ENCODE assay signal across 20 cellular contexts in genomic region chr16:47826070-47826469, GRCh38.
DNase-seq lines count a peak whose midpoint lies in the region; TF ChIP-seq lines count a peak whose summit lies in the region.
"Had no signal": no experiment of that assay in that cellular context is flagged by ENCODE, and none has a peak within 500 bp of the region (broad histone marks: within the 10 kb centered on the region; RNA-seq: fewer than 3 reads in every experiment).

No MANE protein-coding gene starts in this region.

- H3K27ac Mint-ChIP-seq in MCF 10A (ENCODE audit: low read depth, unreplicated experiment), result no peak overlapping the region
- H3K27ac Mint-ChIP-seq in neural crest cell (ENCODE audit: unreplicated experiment), result peak overlapping the region; percentile 93
- H3K27ac Mint-ChIP-seq: CD8-positive, alpha-beta T cell; GM23338 had no signal

- no peak overlapping the region for H3K4me3 ChIP-seq in mammary epithelial cell (replicated peaks in 1 of 3; ENCODE audit: insufficient read depth in 1 of 3, low read depth in 2 of 3, low read length in 3 of 3)
- H3K4me3 ChIP-seq: GM23338, HAP-1, SJSA1 had no signal

- DNase-seq in mammary epithelial cell (peak; percentile 32), MCF 10A (ENCODE audit: unreplicated experiment) (no peak), epidermal melanocyte (ENCODE audit: insufficient read length, low spot score) (peak; percentile 32), neural crest cell (ENCODE audit: low read depth, low spot score) (no peak), hepatic stellate cell (ENCODE audit: low spot score) (no peak), T-helper 1 cell (no peak), NCI-H1436 (lab: John Stamatoyannopoulos, UW) (no peak), COR-L47 (lab: John Stamatoyannopoulos, UW) (no peak)
- DNase-seq: 8988T; CD8-positive, alpha-beta T cell; NCI-H1092; NCI-H1436 treated with DMSO at 0.1 percent for 48 hours; NCI-H2029; NCI-H2171; NCI-H345; NCI-H524 treated with DMSO at 0.1 percent for 48 hours; OCI-M1 had no signal

- H3K79me2 ChIP-seq in mammary epithelial cell (ENCODE audit: insufficient read depth, low read length), result no peaks in the 10 kb centered on the region

- H3K27ac ChIP-seq in mammary epithelial cell (ENCODE audit: insufficient read depth, low read depth, low read length), result no peak overlapping the region
- H3K27ac ChIP-seq: SJSA1 had no signal

- H3K36me3 Mint-ChIP-seq in MCF 10A (ENCODE audit: insufficient read depth, unreplicated experiment) (no peaks in the 10 kb centered on the region), neural crest cell (ENCODE audit: low read depth) (peaks cover 8% of the 10 kb centered on the region)
- H3K36me3 Mint-ChIP-seq: CD8-positive, alpha-beta T cell had no signal

- H3K9me3 ChIP-seq in mammary epithelial cell (replicated peaks; ENCODE audit: insufficient read depth, low read length), result peaks cover 9% of the 10 kb centered on the region
- H3K9me3 ChIP-seq: SJSA1 had no signal

- H3K27me3 ChIP-seq in mammary epithelial cell (ENCODE audit: insufficient read depth, low read length), result no peaks in the 10 kb centered on the region
- H3K27me3 ChIP-seq: SJSA1 had no signal

- 5% methylated on average over 4 of the region's 4 CpGs for WGBS in mammary epithelial cell (ENCODE audit: low coverage, missing lambda C conversion rate)

- intact Hi-C loops in mammary epithelial cell (cut with micrococcal nuclease), result no loop called here
- intact Hi-C loops in MCF 10A (cut with micrococcal nuclease), result no loop called here

- H3K36me3 ChIP-seq in mammary epithelial cell (ENCODE audit: insufficient read depth, low read length), result no peaks in the 10 kb centered on the region
- H3K36me3 ChIP-seq: HAP-1, SJSA1 had no signal

- H3K9me3 Mint-ChIP-seq in MCF 10A (ENCODE audit: unreplicated experiment) (no peaks in the 10 kb centered on the region), neural crest cell (peaks cover 5% of the 10 kb centered on the region)

- POLR2A ChIA-PET in MCF 10A (lab: Yijun Ruan, JAX), result no interaction called here

- no peaks in the 10 kb centered on the region for H4K20me1 ChIP-seq in mammary epithelial cell (ENCODE audit: insufficient read depth, low read length)

- H3K9ac ChIP-seq in mammary epithelial cell (ENCODE audit: insufficient read depth, low read length), result no peak overlapping the region

- TF ChIP-seq CTCF in mammary epithelial cell (conservative IDR thresholded peaks at IDR 0.05 in 1 of 2, IDR thresholded peaks at IDR 0.05 in 1 of 2; ENCODE audit: extremely low read depth in 1 of 2, insufficient read depth in 1 of 2, low read depth in 1 of 2, low read length in 2 of 2), result no peak
- TF ChIP-seq CTCF in MCF 10A (IDR thresholded peaks at IDR 0.05; ENCODE audit: unreplicated experiment), result no peak
- TF ChIP-seq CTCF in neural crest cell (conservative IDR thresholded peaks at IDR 0.05), result no peak

- CTCF ChIA-PET in mammary epithelial cell (lab: Charles Lee; ENCODE audit: low non-redundant PET), result no interaction called here
- CTCF ChIA-PET in MCF 10A (lab: Yijun Ruan, JAX), result no interaction called here

- in situ Hi-C loops in mammary epithelial cell (cut with MboI; ENCODE audit: low sequenced_read_pairs in 2 of 2), result no loop called here

- dilution Hi-C loops in mammary epithelial cell (cut with HindIII; ENCODE audit: low sequenced_read_pairs), result no loop called here

- H3K4me3 Mint-ChIP-seq in MCF 10A (ENCODE audit: unreplicated experiment), result no peak overlapping the region
- H3K4me3 Mint-ChIP-seq in neural crest cell, result peak overlapping the region; percentile 70
- H3K4me3 Mint-ChIP-seq: CD8-positive, alpha-beta T cell; GM23338 had no signal

- H3K4me1 Mint-ChIP-seq in MCF 10A (ENCODE audit: insufficient read depth, unreplicated experiment) (no peaks in the 10 kb centered on the region), neural crest cell (peaks cover 16% of the 10 kb centered on the region)
- H3K4me1 Mint-ChIP-seq: GM23338 had no signal

- BruUV-seq in mammary epithelial cell (replicated peaks; lab: Mats Ljungman, UMichigan) (no TSS peak), MCF 10A (replicated peaks; lab: Mats Ljungman, UMichigan) (no TSS peak)

- no peaks in the 10 kb centered on the region for H3K4me1 ChIP-seq in mammary epithelial cell (ENCODE audit: insufficient read depth, low read length)
- H3K4me1 ChIP-seq: HAP-1, SJSA1 had no signal

- no peaks in the 10 kb centered on the region for H3K27me3 Mint-ChIP-seq in MCF 10A (ENCODE audit: insufficient read depth, unreplicated experiment)
- H3K27me3 Mint-ChIP-seq in neural crest cell (ENCODE audit: low read depth), result no peaks in the 10 kb centered on the region

- H2AFZ ChIP-seq in mammary epithelial cell (ENCODE audit: low read depth, low read length), result peak overlapping the region; percentile 22
- H2AFZ ChIP-seq: GM23338 had no signal

- no peak overlapping the region for H3K4me2 ChIP-seq in mammary epithelial cell (ENCODE audit: insufficient read depth, low read depth, low read length)
- H3K4me2 ChIP-seq: GM23338 had no signal

Comparison
In these comparisons a context has a peak if more than half of its experiments do, and no peak if none do; other contexts are left out.
1. DNase-seq: peak in mammary epithelial cell (single experiment) and epidermal melanocyte (single experiment); none in MCF 10A (single experiment), neural crest cell (single experiment), hepatic stellate cell (single experiment), T-helper 1 cell (0 of 5), NCI-H1436 (single experiment) and COR-L47 (single experiment).